ENCODE assay signal across 2 cellular contexts in the genomic region with DNA sequence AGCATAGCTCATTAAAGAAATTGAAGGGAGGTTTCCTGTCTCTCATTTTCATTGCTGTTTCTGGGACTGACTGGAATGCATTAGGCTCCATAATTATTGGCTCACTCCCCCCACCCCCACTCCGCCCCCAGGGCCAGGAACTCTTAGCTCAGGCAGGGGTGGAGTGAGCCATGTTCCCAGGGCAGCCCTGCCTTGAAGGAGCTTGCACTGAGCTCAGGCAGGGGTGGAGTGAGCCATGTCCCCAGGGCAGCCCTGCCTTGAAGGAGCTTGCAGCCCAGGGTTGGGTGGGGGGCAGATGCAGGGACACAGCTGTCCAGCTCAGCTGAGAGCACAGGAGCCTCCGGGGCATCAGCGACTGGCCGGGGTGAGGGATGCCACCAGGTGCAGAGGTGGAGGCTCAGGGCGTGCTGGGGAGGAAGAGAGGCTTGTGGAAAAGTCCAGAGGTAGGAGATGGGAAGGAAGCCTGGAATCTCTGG.
TF ChIP-seq lines count a peak whose summit lies in the region.

No MANE protein-coding gene starts in this region.

TF ChIP-seq in IMR-90, 13 proteins besides CTCF, POLR2A, EP300 and RAD21:
- TF ChIP-seq ELK1 (IDR thresholded peaks at IDR 0.05; ENCODE audit: borderline replicate concordance, low read depth, low read length) = no peak
- TF ChIP-seq MAFK (IDR thresholded peaks at IDR 0.05; ENCODE audit: low read depth, low read length) = no peak
- TF ChIP-seq RCOR1 (IDR thresholded peaks at IDR 0.05; ENCODE audit: insufficient replicate concordance, low read length) = no peak
- no peak for TF ChIP-seq USF2 (IDR thresholded peaks at IDR 0.05; ENCODE audit: low read depth, low read length)
- no peak for TF ChIP-seq RFX5 (IDR thresholded peaks at IDR 0.05; ENCODE audit: low read depth, low read length)
- no peak for TF ChIP-seq MAZ (IDR thresholded peaks at IDR 0.05; ENCODE audit: borderline replicate concordance, low read depth, low read length)
- no peak for TF ChIP-seq CEBPB (IDR thresholded peaks at IDR 0.05; ENCODE audit: low read depth, low read length)
- no peak for TF ChIP-seq FOS (IDR thresholded peaks at IDR 0.05; ENCODE audit: low read depth, low read length)
- no peak for TF ChIP-seq SMC3 (IDR thresholded peaks at IDR 0.05; ENCODE audit: low read depth, low read length)
- no peak for TF ChIP-seq MXI1 (IDR thresholded peaks at IDR 0.05; ENCODE audit: borderline replicate concordance, low read depth, low read length)
- TF ChIP-seq NFE2L2 (IDR thresholded peaks at IDR 0.05; ENCODE audit: low read depth, low read length) = no peak
- TF ChIP-seq CHD1 (IDR thresholded peaks at IDR 0.05; ENCODE audit: low read depth, low read length) = no peak
- no peak for TF ChIP-seq BHLHE40 (IDR thresholded peaks at IDR 0.05; ENCODE audit: low read depth, low read length)

TF ChIP-seq in HepG2, 621 proteins besides CTCF, POLR2A, EP300 and RAD21:
- TF ChIP-seq ZNF850 (CRISPR knock-in tag; conservative IDR thresholded peaks at IDR 0.05) (no peak), AGO1 (IDR thresholded peaks at IDR 0.05; ENCODE audit: low read depth, low read length, poor library complexity, severe bottlenecking) (peak; percentile 11)
TF ChIP-seq in HepG2: peak in this region for 1.
